ENCODE assay signal across 21 cellular contexts in genomic region chr5:173775261-173775660, GRCh38.
"Had no signal": no experiment of that assay in that cellular context is flagged by ENCODE, and none has a peak within 500 bp of the region (broad histone marks: within the 10 kb centered on the region; RNA-seq: fewer than 3 reads in every experiment).

No MANE protein-coding gene starts in this region.

- DNase-seq: activated CD4-positive, alpha-beta T cell treated with anti-CD3 and anti-CD28 coated beads for 4 hours; activated CD8-positive, alpha-beta memory T cell treated with anti-CD3 and anti-CD28 coated beads, Interleukin-2, amount 50 U/mL, for 4 hours; activated CD8-positive, alpha-beta T cell treated with anti-CD3 and anti-CD28 coated beads for 36 hours; activated naive CD4-positive, alpha-beta T cell treated with anti-CD3 and anti-CD28 coated beads, Interleukin-2, amount 50 U/mL, for 16 hours; activated naive CD8-positive, alpha-beta T cell treated with anti-CD3 and anti-CD28 coated beads, Interleukin-2, amount 10 ng/mL, durations not matched to agents 7 days and 5 days; adrenal gland; aorta; body of pancreas; NCI-H1092 treated with DMSO at 0.1 percent for 48 hours; NCI-H1417 treated with DMSO at 0.1 percent for 48 hours; NCI-H2029; NCI-H2107; NCI-H510A treated with DMSO at 0.1 percent for 48 hours; SIG-M5; T-cell; T-helper 2 cell had no signal

- H3K36me3 ChIP-seq: adrenal gland, MG63 had no signal

- H3K4me2 ChIP-seq: KMS-11 had no signal

- ATAC-seq: activated CD4-positive, CD25-positive, alpha-beta regulatory T cell treated with anti-CD3 and anti-CD28 coated beads, Interleukin-2, amount 50 U/mL, for 24 hours; activated CD8-positive, alpha-beta T cell treated with anti-CD3 and anti-CD28 coated beads for 36 hours; body of pancreas; T-cell had no signal

- H3K27ac ChIP-seq: body of pancreas, KMS-11, SK-N-MC had no signal

- H3K9ac ChIP-seq: KMS-11 had no signal

- H3K9me3 ChIP-seq: adrenal gland, body of pancreas, MG63 had no signal

- H3K4me1 Mint-ChIP-seq: central memory CD8-positive, alpha-beta T cell had no signal

- H3K4me3 ChIP-seq: adrenal gland, body of pancreas, MG63, SK-N-MC had no signal

- H3K27me3 Mint-ChIP-seq: activated CD8-positive, alpha-beta T cell treated with anti-CD3 and anti-CD28 coated beads for 36 hours; activated naive CD8-positive, alpha-beta T cell treated with anti-CD3 and anti-CD28 coated beads, Interleukin-2, amount 10 ng/mL, durations not matched to agents 7 days and 5 days had no signal

- H3K9me3 Mint-ChIP-seq: activated CD8-positive, alpha-beta T cell treated with anti-CD3 and anti-CD28 coated beads for 36 hours; activated naive CD8-positive, alpha-beta T cell treated with anti-CD3 and anti-CD28 coated beads, Interleukin-2, amount 10 ng/mL, durations not matched to agents 7 days and 5 days; central memory CD8-positive, alpha-beta T cell; T-cell had no signal

- H3K27me3 ChIP-seq: adrenal gland, body of pancreas, MG63 had no signal

- H3K27ac Mint-ChIP-seq: activated CD8-positive, alpha-beta T cell treated with anti-CD3 and anti-CD28 coated beads for 36 hours; activated naive CD8-positive, alpha-beta T cell treated with anti-CD3 and anti-CD28 coated beads, Interleukin-2, amount 10 ng/mL, durations not matched to agents 7 days and 5 days; T-cell had no signal

- H3K4me3 Mint-ChIP-seq: activated CD8-positive, alpha-beta T cell treated with anti-CD3 and anti-CD28 coated beads for 36 hours; activated naive CD8-positive, alpha-beta T cell treated with anti-CD3 and anti-CD28 coated beads, Interleukin-2, amount 10 ng/mL, durations not matched to agents 7 days and 5 days; central memory CD8-positive, alpha-beta T cell; T-cell had no signal
